19 cellular contexts compared by ENCODE assay signal in the genomic region with DNA sequence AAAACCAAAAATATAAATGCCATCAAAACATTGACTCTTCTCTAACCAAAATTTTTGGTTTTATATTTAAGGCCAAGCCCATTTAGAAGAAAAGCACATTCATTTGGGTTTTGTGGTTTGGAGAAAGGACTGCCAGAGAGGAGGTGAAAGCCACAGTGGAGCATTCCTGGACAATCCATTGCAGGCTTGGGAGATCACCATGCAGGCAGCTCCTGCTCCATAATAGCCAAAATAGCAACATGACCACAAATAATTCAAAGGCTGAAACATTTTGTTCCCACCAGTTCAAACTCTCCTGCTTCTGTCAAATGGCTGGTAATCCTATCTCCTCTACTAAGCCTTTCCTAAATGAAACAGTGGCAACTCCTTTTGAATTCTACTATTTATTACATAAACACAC.
DNase-seq lines count a peak whose midpoint lies in the region; FAIRE-seq and TF ChIP-seq lines count a peak whose summit lies in the region.
"Had no signal": no experiment of that assay in that cellular context is flagged by ENCODE, and none has a peak within 500 bp of the region (broad histone marks: within the 10 kb centered on the region; RNA-seq: fewer than 3 reads in every experiment).

No MANE protein-coding gene starts in this region.

- peak in 1 of 2 experiments; percentile 55; a peak in 1 of 4 replicates for TF ChIP-seq EP300 in SK-N-SH (IDR thresholded peaks at IDR 0.05; ENCODE audit: borderline replicate concordance in 1 of 2, low read depth in 1 of 2, low read length in 1 of 2)

- H3K4me3 ChIP-seq in SK-N-SH (ENCODE audit: low read depth in 2 of 2, low read length in 1 of 2): no peak overlapping the region
- H3K4me3 ChIP-seq in skeletal muscle satellite cell (ENCODE audit: low read length): no peak overlapping the region
- H3K4me3 ChIP-seq in ascending aorta: no peak overlapping the region
- H3K4me3 ChIP-seq: cardiac muscle cell, mucosa of descending colon, stomach had no signal

- no peaks in the 10 kb centered on the region for H3K4me1 ChIP-seq in SK-N-SH (ENCODE audit: control insufficient read depth in 1 of 2, insufficient read depth in 2 of 2, low read depth in 1 of 2, low read length in 1 of 2)
- H3K4me1 ChIP-seq in skeletal muscle satellite cell (ENCODE audit: control insufficient read depth, insufficient read depth, low read length): peaks cover 32% of the 10 kb centered on the region
- H3K4me1 ChIP-seq in ascending aorta: no peaks in the 10 kb centered on the region
- H3K4me1 ChIP-seq: stomach had no signal

- H3K27ac ChIP-seq in SK-N-SH (ENCODE audit: low read depth in 2 of 2, low read length in 1 of 2) (peak overlapping the region in 1 of 2 experiments; percentile 55; a peak in 2 of 4 replicates), ascending aorta (no peak overlapping the region)
- H3K27ac ChIP-seq: cardiac muscle cell, stomach had no signal

- TF ChIP-seq RAD21 in SK-N-SH (IDR thresholded peaks at IDR 0.05; ENCODE audit: low read length): no peak

- H3K4me2 ChIP-seq in SK-N-SH: no peak overlapping the region
- H3K4me2 ChIP-seq in skeletal muscle satellite cell (ENCODE audit: low read length): peak overlapping the region; percentile 7

- no peaks in the 10 kb centered on the region for H3K9me2 ChIP-seq in SK-N-SH

- intact Hi-C loops in ascending aorta (cut with DNase I): no loop called here

- CTCF ChIA-PET in SK-N-SH (lab: Yijun Ruan, JAX): no interaction called here

- peaks cover 10% of the 10 kb centered on the region for H3F3A ChIP-seq in SK-N-SH (replicated peaks; ENCODE audit: insufficient read depth)

- H2AFZ ChIP-seq in SK-N-SH (ENCODE audit: low read depth): no peak overlapping the region

- H3K9ac ChIP-seq in SK-N-SH (no peak overlapping the region), skeletal muscle satellite cell (ENCODE audit: low read depth, low read length) (peak overlapping the region; percentile 7)

- no peaks in the 10 kb centered on the region for H4K20me1 ChIP-seq in SK-N-SH (ENCODE audit: insufficient read depth)

- H3K79me2 ChIP-seq in SK-N-SH (ENCODE audit: insufficient read depth): no peaks in the 10 kb centered on the region

- H3K27me3 ChIP-seq in SK-N-SH (ENCODE audit: insufficient read depth) (no peaks in the 10 kb centered on the region), skeletal muscle satellite cell (ENCODE audit: control insufficient read depth, insufficient read depth, low read length) (no peaks in the 10 kb centered on the region), ascending aorta (no peaks in the 10 kb centered on the region)
- H3K27me3 ChIP-seq: cardiac muscle cell, stomach had no signal

- H3K9me3 ChIP-seq in SK-N-SH (no peaks in the 10 kb centered on the region), skeletal muscle satellite cell (replicated peaks; ENCODE audit: low read length) (no peaks in the 10 kb centered on the region), ascending aorta (no peaks in the 10 kb centered on the region)
- H3K9me3 ChIP-seq: mucosa of descending colon, stomach had no signal

- no peak for TF ChIP-seq CTCF in SK-N-SH (IDR thresholded peaks at IDR 0.05)
- TF ChIP-seq CTCF in ascending aorta (IDR thresholded peaks at IDR 0.05): no peak

- no peak for TF ChIP-seq POLR2A in GM12891 (IDR thresholded peaks at IDR 0.05; ENCODE audit: low read depth, low read length)

- POLR2A ChIA-PET in SK-N-SH (lab: Yijun Ruan, JAX): interaction anchor here (0.7 kb wide), 1 partner anchor 162 kb away, joined by 3 read pairs; no protein-coding TSS in a partner anchor

- FAIRE-seq in GM12891 (lab: Jason Lieb, UNC): no peak
- FAIRE-seq: GM18507 had no signal

- DNase-seq in GM04503 (ENCODE audit: low read depth) (peak; percentile 78), SK-N-SH (no peak), fibroblast of peridontal ligament (ENCODE audit: extremely low read depth) (peak; percentile 95), GM12891 (ENCODE audit: insufficient read length, low spot score) (no peak), ascending aorta (ENCODE audit: low spot score in 2 of 2) (no peak)
- no peak for DNase-seq in activated effector memory CD4-positive, alpha-beta T cell treated with anti-CD3 and anti-CD28 coated beads, Interleukin-2, amount 50 U/mL, for 16 hours
- DNase-seq: activated CD4-positive, CD25-positive, alpha-beta regulatory T cell; activated naive CD4-positive, alpha-beta T cell treated with anti-CD3 and anti-CD28 coated beads for 36 hours; effector memory CD8-positive, alpha-beta T cell; glutamatergic neuron; mucosa of descending colon; NCI-H187 treated with DMSO at 0.1 percent for 48 hours; RPMI8226; stimulated activated CD4-positive, alpha-beta T cell treated with anti-CD3 and anti-CD28 coated beads, Interleukin-12 subunit alpha, Interleukin-12 subunit beta, amount 100 ng/mL, for 4 hours; stomach; T-helper 1 cell had no signal

- H3K36me3 ChIP-seq in SK-N-SH (replicated peaks in 1 of 2; ENCODE audit: control insufficient read depth in 1 of 2, insufficient read depth in 2 of 2, low read length in 1 of 2) (no peaks in the 10 kb centered on the region), skeletal muscle satellite cell (ENCODE audit: insufficient read depth, low read length) (no peaks in the 10 kb centered on the region), ascending aorta (no peaks in the 10 kb centered on the region)
- H3K36me3 ChIP-seq: cardiac muscle cell, stomach had no signal

TF ChIP-seq in SK-N-SH, 30 proteins besides CTCF, POLR2A, EP300 and RAD21 (continues in another document):
- TF ChIP-seq YY1 (IDR thresholded peaks at IDR 0.05; ENCODE audit: low read depth) (no peak), TCF12 (IDR thresholded peaks at IDR 0.05) (peak; percentile 41; the same call in 1 of the 2 replicates), FOXM1 (IDR thresholded peaks at IDR 0.05; ENCODE audit: low read depth) (no peak), TEAD4 (IDR thresholded peaks at IDR 0.05; ENCODE audit: borderline replicate concordance, insufficient read depth) (no peak), RFX5 (IDR thresholded peaks at IDR 0.05; ENCODE audit: low read length) (no peak), CHD2 (IDR thresholded peaks at IDR 0.05; ENCODE audit: low read length, partially characterized antibody) (no peak), GABPA (IDR thresholded peaks at IDR 0.05; ENCODE audit: low read depth) (no peak), JUND (IDR thresholded peaks at IDR 0.05) (0 out of 2 replicates have a peak, but pooled peaks have one; percentile 8), NFIC (IDR thresholded peaks at IDR 0.05; ENCODE audit: borderline replicate concordance) (0 out of 2 replicates have a peak, but pooled peaks have one; percentile 11)

TF ChIP-seq in GM12891, 5 proteins besides CTCF, POLR2A, EP300 and RAD21:
- TF ChIP-seq POU2F2 (IDR thresholded peaks at IDR 0.05; ENCODE audit: low read depth, low read length): no peak

Comparison
In these comparisons a context has a peak if more than half of its experiments do, and no peak if none do; other contexts are left out.
1. DNase-seq: peak in GM04503 (single experiment) and fibroblast of peridontal ligament (single experiment); none in SK-N-SH (single experiment), GM12891 (single experiment), ascending aorta (0 of 2) and activated effector memory CD4-positive, alpha-beta T cell treated with anti-CD3 and anti-CD28 coated beads, Interleukin-2, amount 50 U/mL, for 16 hours (single experiment).